10 cellular contexts compared by ENCODE assay signal in the genomic region with DNA sequence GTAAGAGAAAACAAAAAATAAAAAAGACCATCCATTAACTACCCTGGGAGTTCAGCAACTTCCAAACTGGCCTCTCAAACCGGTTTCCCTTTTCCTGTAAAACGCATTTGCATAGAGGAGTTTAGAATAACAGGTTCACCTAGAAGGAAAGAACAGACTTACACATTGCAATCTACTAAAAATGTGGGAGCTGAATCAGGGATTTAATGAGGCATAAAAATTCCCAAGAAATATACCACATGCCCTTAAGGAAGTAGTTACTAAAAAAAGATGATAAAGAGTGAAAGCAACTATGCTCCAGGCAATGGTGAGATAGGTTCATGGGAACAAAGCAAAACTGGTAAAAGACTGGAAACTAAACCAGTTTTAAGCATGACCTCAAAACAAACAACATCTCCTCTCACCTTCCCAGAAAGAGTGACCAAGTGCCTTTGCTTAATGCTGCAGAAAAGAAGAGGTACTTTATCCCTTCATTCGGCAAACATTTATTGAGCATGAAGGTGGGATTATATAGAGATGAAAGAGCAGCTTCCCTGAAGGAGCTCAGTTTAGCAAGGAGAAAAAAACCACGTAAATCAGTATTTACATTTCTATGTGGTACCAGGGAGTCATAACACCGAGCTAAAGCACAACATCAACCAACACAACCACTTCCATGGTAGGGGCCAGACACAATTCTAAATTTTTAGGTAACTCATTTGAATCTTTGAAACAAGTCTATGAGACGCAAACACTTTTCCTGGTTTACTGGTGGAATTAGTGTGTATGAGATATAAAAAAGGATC.
DNase-seq lines count a peak whose midpoint lies in the region; ATAC-seq and TF ChIP-seq lines count a peak whose summit lies in the region.
"Had no signal": no experiment of that assay in that cellular context is flagged by ENCODE, and none has a peak within 500 bp of the region (broad histone marks: within the 10 kb centered on the region; RNA-seq: fewer than 3 reads in every experiment).

No MANE protein-coding gene starts in this region.

- H3K36me3 ChIP-seq in DOHH2 (ENCODE audit: control insufficient read depth, low read length) (no peaks in the 10 kb centered on the region), parathyroid adenoma (ENCODE audit: control insufficient read depth, insufficient read depth, low read length) (no peaks in the 10 kb centered on the region)
- H3K36me3 ChIP-seq: MG63 had no signal

- H3K4me2 ChIP-seq in DOHH2 (ENCODE audit: low read length) (peak overlapping the region; percentile 10; the same call in 1 of the 2 replicates), parathyroid adenoma (ENCODE audit: low read length) (peak overlapping the region; percentile 70)

- no peaks in the 10 kb centered on the region for H3F3A ChIP-seq in DOHH2 (ENCODE audit: control insufficient read depth, insufficient read depth)

- H3K27ac ChIP-seq in DOHH2 (ENCODE audit: low read depth, low read length), result no peak overlapping the region
- peak overlapping the region; percentile 88 for H3K27ac ChIP-seq in parathyroid adenoma

- no peaks in the 10 kb centered on the region for H4K20me1 ChIP-seq in DOHH2 (ENCODE audit: control insufficient read depth, insufficient read depth, low read depth, low read length)

- H3K4me3 ChIP-seq in DOHH2 (ENCODE audit: low read length) (no peak overlapping the region), epithelial cell of esophagus (ENCODE audit: low read length) (no peak overlapping the region), parathyroid adenoma (ENCODE audit: low read depth, low read length) (peak overlapping the region; percentile 31)
- H3K4me3 ChIP-seq: MG63 had no signal

- H2AFZ ChIP-seq in parathyroid adenoma, result no peak overlapping the region

- H3K4me1 ChIP-seq in DOHH2 (ENCODE audit: control insufficient read depth, low read length) (peaks cover 33% of the 10 kb centered on the region), parathyroid adenoma (peaks cover 53% of the 10 kb centered on the region)

- TF ChIP-seq CTCF in DOHH2 (IDR thresholded peaks at IDR 0.05; ENCODE audit: low read depth, low read length, poor library complexity, severe bottlenecking), result no peak
- TF ChIP-seq CTCF in epithelial cell of esophagus (IDR thresholded peaks at IDR 0.05; ENCODE audit: insufficient read depth, low read depth, low read length, missing control alignments), result no peak
- TF ChIP-seq CTCF in parathyroid adenoma (IDR thresholded peaks at IDR 0.05), result no peak

- no peaks in the 10 kb centered on the region for H3K27me3 ChIP-seq in DOHH2 (ENCODE audit: control insufficient read depth, low read length)
- no peaks in the 10 kb centered on the region for H3K27me3 ChIP-seq in parathyroid adenoma (ENCODE audit: control insufficient read depth, insufficient read depth, low read length)
- H3K27me3 ChIP-seq: MG63 had no signal

- no peak overlapping the region for H3K9ac ChIP-seq in parathyroid adenoma

- H3K9me3 ChIP-seq in DOHH2 (ENCODE audit: control insufficient read depth, insufficient read depth, low read length) (no peaks in the 10 kb centered on the region), parathyroid adenoma (ENCODE audit: control insufficient read depth, low read length) (no peaks in the 10 kb centered on the region)
- H3K9me3 ChIP-seq: MG63 had no signal

- H3K79me2 ChIP-seq in DOHH2 (ENCODE audit: control insufficient read depth, low read length) (no peaks in the 10 kb centered on the region), parathyroid adenoma (peaks cover 5% of the 10 kb centered on the region)

- H3K9me2 ChIP-seq in DOHH2 (replicated peaks; ENCODE audit: control insufficient read depth, low read length), result no peaks in the 10 kb centered on the region

- DNase-seq in M059J (ENCODE audit: low read depth) (peak; percentile 93), epithelial cell of esophagus (ENCODE audit: low read depth) (peak; percentile 86), NCI-H1436 treated with DMSO at 0.1 percent for 48 hours (lab: John Stamatoyannopoulos, UW) (no peak), NCI-H2227 (lab: John Stamatoyannopoulos, UW; ENCODE audit: unreplicated experiment) (no peak)
- DNase-seq: MG63, SHP77 treated with DMSO at 0.1 percent for 48 hours had no signal

- ATAC-seq in GM19035 (IDR thresholded peaks at IDR 0.05; ENCODE audit: unreplicated experiment) (no peak), HG03108 (IDR thresholded peaks at IDR 0.05; ENCODE audit: unreplicated experiment) (no peak)

Comparison
In these comparisons a context has a peak if more than half of its experiments do, and no peak if none do; other contexts are left out.
1. DNase-seq: peak in M059J (single experiment) and epithelial cell of esophagus (single experiment); none in NCI-H1436 treated with DMSO at 0.1 percent for 48 hours (single experiment) and NCI-H2227 (single experiment).